18 cellular contexts compared by ENCODE assay signal in the genomic region with DNA sequence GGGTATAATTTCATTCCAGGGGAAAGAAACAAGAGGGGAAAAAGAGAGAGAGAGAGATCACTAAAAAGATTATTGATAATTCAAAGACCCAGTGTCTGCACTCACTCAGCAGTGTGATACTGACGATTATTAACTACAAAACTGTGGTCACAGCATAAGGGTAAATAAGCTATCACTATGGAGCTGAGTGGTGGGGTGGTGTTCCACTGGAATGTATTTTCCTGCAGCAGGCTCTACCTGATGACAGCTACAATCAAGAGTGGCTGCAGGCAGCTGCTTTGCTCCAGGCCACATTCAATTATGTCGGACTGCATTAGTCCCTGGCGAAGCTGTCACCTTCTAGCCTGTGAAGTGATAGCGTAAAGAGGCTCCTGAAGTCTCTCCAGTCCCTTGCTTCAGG.
DNase-seq lines count a peak whose midpoint lies in the region; FAIRE-seq and TF ChIP-seq lines count a peak whose summit lies in the region.
"Had no signal": no experiment of that assay in that cellular context is flagged by ENCODE, and none has a peak within 500 bp of the region (broad histone marks: within the 10 kb centered on the region; RNA-seq: fewer than 3 reads in every experiment).

No MANE protein-coding gene starts in this region.

- no peak for FAIRE-seq in H54 (lab: Jason Lieb, UNC)
- FAIRE-seq: A549, G401.6, GM12891 had no signal

- H3K36me3 Mint-ChIP-seq in MCF 10A (ENCODE audit: insufficient read depth, unreplicated experiment): no peaks in the 10 kb centered on the region

- DNase-seq in NCI-H82 (lab: John Stamatoyannopoulos, UW): peak; percentile 12
- no peak for DNase-seq in NCI-H82 treated with DMSO at 0.1 percent for 48 hours (lab: John Stamatoyannopoulos, UW; ENCODE audit: unreplicated experiment)
- DNase-seq in SJCRH30: peak; percentile 24 to 52
- peak; percentile 35 for DNase-seq in iPS-NIHi11 (ENCODE audit: low spot score)
- no peak for DNase-seq in MCF 10A (ENCODE audit: unreplicated experiment)
- DNase-seq in HCEC 1CT: no peak
- DNase-seq in H54 (ENCODE audit: insufficient read length, low spot score): no peak
- DNase-seq: DMS79, GM23248, NCI-H1092, NCI-H1930, NCI-H774, Peyer's patch, SIG-M5 had no signal

- H3K27ac Mint-ChIP-seq in MCF 10A (ENCODE audit: low read depth, unreplicated experiment): no peak overlapping the region

- POLR2A ChIA-PET in MCF 10A (lab: Yijun Ruan, JAX): no interaction called here

- no peak for TF ChIP-seq POLR2A in H54 (IDR thresholded peaks at IDR 0.05; ENCODE audit: low read depth, low read length)

- TF ChIP-seq CTCF in MCF 10A (IDR thresholded peaks at IDR 0.05; ENCODE audit: unreplicated experiment): no peak

- CTCF ChIA-PET in MCF 10A (lab: Yijun Ruan, JAX): interaction anchor here (0.7 to 1.6 kb wide), 2 partner anchors 10 to 446 kb away, joined by 3 to 4 read pairs; no protein-coding TSS in a partner anchor

- no peak overlapping the region for H3K4me3 ChIP-seq in SJCRH30
- H3K4me3 ChIP-seq: A549, GM23248, Peyer's patch had no signal

- no peak overlapping the region for H3K4me3 Mint-ChIP-seq in MCF 10A (ENCODE audit: unreplicated experiment)

- H3K9me3 Mint-ChIP-seq in MCF 10A (ENCODE audit: unreplicated experiment): no peaks in the 10 kb centered on the region

- BruUV-seq in MCF 10A (replicated peaks; lab: Mats Ljungman, UMichigan): no TSS peak

- peaks cover 47% of the 10 kb centered on the region for H3K27me3 Mint-ChIP-seq in MCF 10A (ENCODE audit: insufficient read depth, unreplicated experiment)

- H3K9me3 ChIP-seq in SJCRH30 (replicated peaks): no peaks in the 10 kb centered on the region
- H3K9me3 ChIP-seq: A549, Peyer's patch had no signal

- H3K36me3 ChIP-seq in SJCRH30: no peaks in the 10 kb centered on the region
- H3K36me3 ChIP-seq: Peyer's patch had no signal

- H3K27me3 ChIP-seq in SJCRH30: no peaks in the 10 kb centered on the region
- H3K27me3 ChIP-seq: Peyer's patch had no signal

- no peak overlapping the region for H3K27ac ChIP-seq in SJCRH30
- H3K27ac ChIP-seq: A549, GM23248, HL-60, Peyer's patch had no signal

- no peaks in the 10 kb centered on the region for H3K4me1 Mint-ChIP-seq in MCF 10A (ENCODE audit: insufficient read depth, unreplicated experiment)

- intact Hi-C loops in MCF 10A (cut with micrococcal nuclease): no loop called here

- no peaks in the 10 kb centered on the region for H3K4me1 ChIP-seq in SJCRH30
- H3K4me1 ChIP-seq: A549, Peyer's patch had no signal

Comparison
In these comparisons a context has a peak if more than half of its experiments do, and no peak if none do; other contexts are left out.
1. DNase-seq: peak in NCI-H82 (single experiment), SJCRH30 (2 of 2) and iPS-NIHi11 (single experiment); none in NCI-H82 treated with DMSO at 0.1 percent for 48 hours (single experiment), MCF 10A (single experiment), HCEC 1CT (single experiment) and H54 (single experiment).